In genomic region chr6:151293621-151294020, GRCh38 we compare ENCODE assay signal across 14 cellular contexts.
"Had no signal": no experiment of that assay in that cellular context is flagged by ENCODE, and none has a peak within 500 bp of the region (broad histone marks: within the 10 kb centered on the region; RNA-seq: fewer than 3 reads in every experiment).

No MANE protein-coding gene starts in this region.

- ATAC-seq: activated T-helper 17 cell treated with anti-CD3 and anti-CD28 coated beads, Interleukin-2, amount 50 U/mL, for 72 hours; pancreas; stimulated activated memory B cell treated with anti-CD40 and anti-IgM and Interleukin-4, amounts not matched to agents 10 μg/mL and 1 μg/mL and 100 μg/mL, for 72 hours had no signal

- H3K4me1 ChIP-seq: pancreas had no signal

- H3K27ac ChIP-seq: neural progenitor cell, pancreas, VCaP had no signal

- H3K4me2 ChIP-seq: neural progenitor cell had no signal

- H3K9ac ChIP-seq: neural progenitor cell had no signal

- H3K4me3 ChIP-seq: neural progenitor cell, pancreas, upper lobe of left lung had no signal

- DNase-seq: activated CD4-positive, alpha-beta T cell treated with anti-CD3 and anti-CD28 coated beads for 1 hour; activated CD4-positive, alpha-beta T cell treated with anti-CD3 and anti-CD28 coated beads, Interleukin-2, amount 50 U/mL, for 4 hours; activated naive CD4-positive, alpha-beta T cell treated with Interleukin-2 at 50 U/mL for 16 hours; activated T-cell treated with anti-CD3 and anti-CD28 coated beads for 4 hours; aorta; kidney glomerular epithelial cell; pancreas; stimulated activated CD4-positive, alpha-beta T cell treated with anti-CD3 and anti-CD28 coated beads, Interleukin-2, amount 100 ng/mL, for 48 hours; substantia nigra; upper lobe of left lung had no signal

- H2AFZ ChIP-seq: neural progenitor cell had no signal

- H3K36me3 ChIP-seq: neural progenitor cell, pancreas, upper lobe of left lung had no signal

- H3K9me3 ChIP-seq: pancreas, upper lobe of left lung had no signal

- H3K27me3 ChIP-seq: neural progenitor cell, pancreas, upper lobe of left lung had no signal
